In genomic region chr15:60172147-60172546, GRCh38 we compare ENCODE assay signal across 20 cellular contexts.
DNase-seq lines count a peak whose midpoint lies in the region; ATAC-seq, FAIRE-seq and TF ChIP-seq lines count a peak whose summit lies in the region.
"Had no signal": no experiment of that assay in that cellular context is flagged by ENCODE, and none has a peak within 500 bp of the region (broad histone marks: within the 10 kb centered on the region; RNA-seq: fewer than 3 reads in every experiment).

No MANE protein-coding gene starts in this region.

- H3K4me1 Mint-ChIP-seq in natural killer cell (no peaks in the 10 kb centered on the region), HFFc6 (ENCODE audit: low read depth) (no peaks in the 10 kb centered on the region)
- H3K4me1 Mint-ChIP-seq: CD4-positive, alpha-beta memory T cell had no signal

- no peaks in the 10 kb centered on the region for H3K79me2 ChIP-seq in endothelial cell of umbilical vein (ENCODE audit: control insufficient read depth, insufficient read depth, low read length)

- no peak for FAIRE-seq in endothelial cell of umbilical vein (lab: Jason Lieb, UNC)
- FAIRE-seq: A204.1 had no signal

- peak; percentile 35 for DNase-seq in A172 (ENCODE audit: low spot score)
- DNase-seq in SJSA1 (ENCODE audit: low read depth in 1 of 2, low spot score in 2 of 2): peak in 1 of 2 experiments; percentile 12
- DNase-seq in endothelial cell of umbilical vein (ENCODE audit: low read depth, low spot score): no peak
- no peak for DNase-seq in natural killer cell
- DNase-seq in HFFc6: no peak
- no peak for DNase-seq in effector memory CD4-positive, alpha-beta T cell
- DNase-seq: Calu3; CD4-positive, alpha-beta memory T cell; DMS53; Kasumi-1; NCI-H1105; NCI-H2081; NCI-H2171 treated with DMSO at 0.1 percent for 48 hours; NCI-H446 treated with DMSO at 0.1 percent for 48 hours; OCI-M1; SHP77 treated with DMSO at 0.1 percent for 48 hours had no signal

- ATAC-seq in natural killer cell: no peak
- no peak for ATAC-seq in HG02852 (IDR thresholded peaks at IDR 0.05; ENCODE audit: unreplicated experiment)

- POLR2A ChIA-PET in HEK293 (lab: Yijun Ruan, JAX): no interaction called here
- POLR2A ChIA-PET in endothelial cell of umbilical vein (lab: Charles Lee): no interaction called here

- H2AFZ ChIP-seq in endothelial cell of umbilical vein (ENCODE audit: low read depth, low read length): no peak overlapping the region

- no peak overlapping the region for H3K4me3 Mint-ChIP-seq in natural killer cell
- no peak overlapping the region for H3K4me3 Mint-ChIP-seq in HFFc6
- H3K4me3 Mint-ChIP-seq: CD4-positive, alpha-beta memory T cell had no signal

- H3K27me3 Mint-ChIP-seq in natural killer cell (ENCODE audit: low read depth in 2 of 2) (peaks cover 7 to 19% of the 10 kb centered on the region in 2 donors), HFFc6 (ENCODE audit: insufficient read depth) (peaks cover 4% of the 10 kb centered on the region)

- H3K9me3 ChIP-seq in HEK293 (ENCODE audit: control insufficient read depth, insufficient read depth, low read depth, low read length) (no peaks in the 10 kb centered on the region), SJSA1 (replicated peaks) (no peaks in the 10 kb centered on the region), endothelial cell of umbilical vein (replicated peaks; ENCODE audit: control insufficient read depth, insufficient read depth, low read length) (no peaks in the 10 kb centered on the region)
- no peaks in the 10 kb centered on the region for H3K9me3 ChIP-seq in effector memory CD4-positive, alpha-beta T cell (ENCODE audit: control insufficient read depth, low read length)
- H3K9me3 ChIP-seq: BLaER1 had no signal

- H3K36me3 Mint-ChIP-seq in natural killer cell (no peaks in the 10 kb centered on the region), HFFc6 (ENCODE audit: low read depth) (no peaks in the 10 kb centered on the region)
- H3K36me3 Mint-ChIP-seq: CD4-positive, alpha-beta memory T cell had no signal

- intact Hi-C loops in endothelial cell of umbilical vein (cut with micrococcal nuclease) (no loop called here), natural killer cell (cut with micrococcal nuclease) (no loop called here)

- no peak overlapping the region for H3K4me2 ChIP-seq in endothelial cell of umbilical vein (ENCODE audit: insufficient read depth, low read length)
- H3K4me2 ChIP-seq: BLaER1 had no signal

- no TSS peak for BruUV-seq in endothelial cell of umbilical vein (replicated peaks; lab: Mats Ljungman, UMichigan)

- H3K9me3 Mint-ChIP-seq in natural killer cell (no peaks in the 10 kb centered on the region), HFFc6 (no peaks in the 10 kb centered on the region)

- H3K9me1 ChIP-seq in endothelial cell of umbilical vein (replicated peaks; ENCODE audit: control insufficient read depth, extremely low read depth, insufficient read depth, low read length): no peaks in the 10 kb centered on the region

- H3K27ac Mint-ChIP-seq in natural killer cell (no peak overlapping the region), HFFc6 (no peak overlapping the region)
- H3K27ac Mint-ChIP-seq: CD4-positive, alpha-beta memory T cell had no signal

- no peaks in the 10 kb centered on the region for H4K20me1 ChIP-seq in endothelial cell of umbilical vein (replicated peaks; ENCODE audit: control insufficient read depth, extremely low read depth, insufficient read depth, low read length)
- H4K20me1 ChIP-seq: BLaER1 had no signal

- no peaks in the 10 kb centered on the region for H3K27me3 ChIP-seq in SJSA1 (replicated peaks)
- peaks cover 0 to 2% of the 10 kb centered on the region in 2 experiments for H3K27me3 ChIP-seq in endothelial cell of umbilical vein (ENCODE audit: control insufficient read depth in 2 of 2, insufficient read depth in 2 of 2, low read length in 2 of 2)
- no peaks in the 10 kb centered on the region for H3K27me3 ChIP-seq in effector memory CD4-positive, alpha-beta T cell (replicated peaks; ENCODE audit: control insufficient read depth, insufficient read depth, low read length, poor library complexity, severe bottlenecking)
- H3K27me3 ChIP-seq: BLaER1 had no signal

- no peak for TF ChIP-seq POLR2A in endothelial cell of umbilical vein (IDR thresholded peaks at IDR 0.05; ENCODE audit: low read depth, low read length)

- dilution Hi-C loops in endothelial cell of umbilical vein (cut with MboI; ENCODE audit: extremely low pct_ligation_motif_present, low sequenced_read_pairs): no loop called here

- CTCF ChIA-PET in HEK293 (lab: Yijun Ruan, JAX): no interaction called here
- CTCF ChIA-PET in endothelial cell of umbilical vein (lab: Charles Lee): interaction anchor here (1.2 kb wide), 1 partner anchor 8 kb away, joined by 5 read pairs; no protein-coding TSS in a partner anchor

- no peak overlapping the region for H3K27ac ChIP-seq in HEK293 (ENCODE audit: extremely low read depth, low read depth, low read length)
- 0 out of 2 replicates have a peak overlapping the region, but pooled peaks have one; percentile 9 for H3K27ac ChIP-seq in SJSA1
- no peak overlapping the region for H3K27ac ChIP-seq in endothelial cell of umbilical vein (ENCODE audit: insufficient read depth, low read depth, low read length)
- H3K27ac ChIP-seq in effector memory CD4-positive, alpha-beta T cell (ENCODE audit: insufficient read depth, low read length, poor library complexity, severe bottlenecking): no peak overlapping the region
- H3K27ac ChIP-seq: BLaER1 had no signal

- H3K36me3 ChIP-seq in HEK293 (ENCODE audit: control insufficient read depth in 2 of 2, insufficient read depth in 1 of 2, low read length in 2 of 2) (no peaks in the 10 kb centered on the region), SJSA1 (no peaks in the 10 kb centered on the region), endothelial cell of umbilical vein (ENCODE audit: control insufficient read depth in 2 of 2, extremely low read depth in 1 of 2, insufficient read depth in 2 of 2, low read length in 2 of 2) (no peaks in the 10 kb centered on the region)
- no peaks in the 10 kb centered on the region for H3K36me3 ChIP-seq in effector memory CD4-positive, alpha-beta T cell (ENCODE audit: control insufficient read depth, insufficient read depth, low read length)
- H3K36me3 ChIP-seq: BLaER1 had no signal

- H3K9ac ChIP-seq in endothelial cell of umbilical vein (replicated peaks; ENCODE audit: extremely low read depth, insufficient read depth, low read length): no peak overlapping the region
- H3K9ac ChIP-seq: BLaER1 had no signal

- TF ChIP-seq CTCF in HEK293 (tag by site-specific recombination; IDR thresholded peaks at IDR 0.05): no peak
- no peak for TF ChIP-seq CTCF in endothelial cell of umbilical vein (IDR thresholded peaks at IDR 0.05; ENCODE audit: extremely low read depth in 1 of 2, insufficient read depth in 1 of 2, low read depth in 1 of 2, low read length in 2 of 2)
- TF ChIP-seq CTCF in natural killer cell (IDR thresholded peaks at IDR 0.05): no peak
- no peak for TF ChIP-seq CTCF in HFFc6 (IDR thresholded peaks at IDR 0.05)

- no peaks in the 10 kb centered on the region for H3K4me1 ChIP-seq in HEK293 (ENCODE audit: control insufficient read depth, insufficient read depth, low read length)
- peaks cover 13% of the 10 kb centered on the region for H3K4me1 ChIP-seq in SJSA1 (replicated peaks)
- no peaks in the 10 kb centered on the region for H3K4me1 ChIP-seq in endothelial cell of umbilical vein (ENCODE audit: control insufficient read depth, extremely low read depth, insufficient read depth, low read length)
- H3K4me1 ChIP-seq in effector memory CD4-positive, alpha-beta T cell (ENCODE audit: control insufficient read depth, insufficient read depth, low read length, poor library complexity, severe bottlenecking): no peaks in the 10 kb centered on the region
- H3K4me1 ChIP-seq: BLaER1 had no signal

- H3K4me3 ChIP-seq in HEK293 (ENCODE audit: low read depth, low read length) (no peak overlapping the region), SJSA1 (no peak overlapping the region), endothelial cell of umbilical vein (replicated peaks in 1 of 3; ENCODE audit: insufficient read depth in 1 of 3, low read depth in 1 of 3, low read length in 3 of 3) (no peak overlapping the region)
- H3K4me3 ChIP-seq in effector memory CD4-positive, alpha-beta T cell (ENCODE audit: insufficient read depth, low read depth, low read length, poor library complexity, severe bottlenecking): no peak overlapping the region
- H3K4me3 ChIP-seq: BLaER1 had no signal

TF ChIP-seq in endothelial cell of umbilical vein, 7 proteins besides CTCF, POLR2A, EP300 and RAD21:
- TF ChIP-seq FOS (IDR thresholded peaks at IDR 0.05; ENCODE audit: borderline replicate concordance, insufficient read depth, low read length) (peak; percentile 21), GATA2 (IDR thresholded peaks at IDR 0.05; ENCODE audit: insufficient read depth, insufficient read length, low read depth, low read length) (no peak)
